ENCODE assay signal across 15 cellular contexts in the genomic region with DNA sequence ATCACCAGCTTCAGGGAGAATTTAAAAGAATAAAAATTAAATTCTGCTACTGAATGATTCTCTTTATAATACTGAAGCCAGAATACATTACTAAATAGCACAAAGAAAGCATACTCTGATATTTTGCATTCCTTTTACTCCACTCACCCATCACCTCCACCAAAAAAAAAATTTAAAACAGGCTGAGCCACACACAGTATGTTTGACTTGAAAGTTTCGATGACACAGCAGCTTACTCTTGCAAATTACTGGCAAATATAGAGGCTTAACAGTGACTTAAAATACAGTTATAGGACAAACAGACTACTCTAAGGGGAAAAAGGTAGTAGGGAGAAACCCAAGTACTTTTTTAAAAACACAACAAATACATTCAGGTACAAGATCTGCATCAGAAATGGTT. TPM values are rescaled to one million over a fixed set of nuclear protein-coding genes. Genes with fewer than 3 reads are reported as not detected.
A peak's percentile ranks its signal among the peaks of the same experiment; 100 is the strongest.
DNase-seq lines count a peak whose midpoint lies in the region; ATAC-seq and TF ChIP-seq lines count a peak whose summit lies in the region.
"Had no signal": no experiment of that assay in that cellular context is flagged by ENCODE, and none has a peak within 500 bp of the region (broad histone marks: within the 10 kb centered on the region; RNA-seq: fewer than 3 reads in every experiment).

No MANE protein-coding gene starts in this region.

- intact Hi-C loops in Right ventricle myocardium inferior (cut with DNase I) (no loop called here), thyroid gland (cut with DNase I) (no loop called here)

- no peak for ATAC-seq in Right ventricle myocardium inferior
- ATAC-seq: activated CD8-positive, alpha-beta T cell treated with anti-CD3 and anti-CD28 coated beads for 36 hours; Panc1 had no signal

- TF ChIP-seq CTCF in cardiac muscle cell (IDR thresholded peaks at IDR 0.05; ENCODE audit: low read depth, low read length) (no peak), fibroblast of the aortic adventitia (IDR thresholded peaks at IDR 0.05; ENCODE audit: insufficient read depth, low read length) (no peak), thyroid gland (IDR thresholded peaks at IDR 0.05) (no peak)

- H3K27ac ChIP-seq in cardiac muscle cell (peak overlapping the region; percentile 2), thyroid gland (peak overlapping the region in 2 of 3 donors; percentile 2 to 47), SJCRH30 (no peak overlapping the region)

- no peak overlapping the region for H3K4me3 ChIP-seq in cardiac muscle cell
- no peak overlapping the region for H3K4me3 ChIP-seq in fibroblast of the aortic adventitia (ENCODE audit: low read depth, low read length)
- no peak overlapping the region for H3K4me3 ChIP-seq in thyroid gland (replicated peaks in 1 of 3)
- no peak overlapping the region for H3K4me3 ChIP-seq in SJCRH30

- H3K27me3 ChIP-seq in cardiac muscle cell (no peaks in the 10 kb centered on the region), thyroid gland (no peaks in the 10 kb centered on the region), SJCRH30 (no peaks in the 10 kb centered on the region)

- no peaks in the 10 kb centered on the region for H3K9me3 ChIP-seq in cardiac muscle cell (ENCODE audit: low read depth)
- H3K9me3 ChIP-seq in thyroid gland = no peaks in the 10 kb centered on the region
- H3K9me3 ChIP-seq in SJCRH30 (replicated peaks) = no peaks in the 10 kb centered on the region

- peak in 1 of 2 donors; percentile 6 for DNase-seq in cardiac muscle cell (ENCODE audit: low read depth in 1 of 2, low spot score in 1 of 2)
- DNase-seq in Right ventricle myocardium inferior (ENCODE audit: missing footprints) = no peak
- peak; percentile 22 for DNase-seq in amniotic epithelial cell (ENCODE audit: low read depth)
- peak; percentile 40 for DNase-seq in fibroblast of the aortic adventitia (ENCODE audit: low read depth)
- DNase-seq in thyroid gland = no peak
- no peak for DNase-seq in SJCRH30
- no peak for DNase-seq in OCI-M2 (lab: John Stamatoyannopoulos, UW; ENCODE audit: unreplicated experiment)
- no peak for DNase-seq in NCI-H446 (lab: John Stamatoyannopoulos, UW)
- DNase-seq: activated CD8-positive, alpha-beta T cell treated with anti-CD3 and anti-CD28 coated beads for 36 hours; activated gamma-delta T cell treated with Interleukin-2 at 50 U/mL for 16 hours; cortex of kidney; foreskin fibroblast; NCI-H1092; NCI-H446 treated with DMSO at 0.1 percent for 48 hours had no signal

- WGBS in thyroid gland, 2 donors = 68 to 88% methylated on average over 1 of the region's 1 CpG

- H3K36me3 ChIP-seq in cardiac muscle cell (peaks cover 15% of the 10 kb centered on the region), thyroid gland (no peaks in the 10 kb centered on the region), SJCRH30 (peaks cover 15% of the 10 kb centered on the region)

- no peak for TF ChIP-seq POLR2A in thyroid gland (IDR thresholded peaks at IDR 0.05)

- H3K4me1 ChIP-seq in cardiac muscle cell (ENCODE audit: low read depth) = peaks cover 6% of the 10 kb centered on the region
- peaks cover 22 to 26% of the 10 kb centered on the region in 2 donors for H3K4me1 ChIP-seq in thyroid gland
- no peaks in the 10 kb centered on the region for H3K4me1 ChIP-seq in SJCRH30

RNA-seq across cellular contexts. Expression of a gene that starts 39.2 kb away (rescaled TPM):
- total RNA-seq in cardiac muscle cell (22.7 and 34.7 TPM in 2 replicates), Right ventricle myocardium inferior (15.3 TPM), fibroblast of the aortic adventitia (ENCODE audit: low replicate concordance) (23.3 and 29.4 TPM in 2 replicates), thyroid gland (100 to 1,000 TPM in 1 of 4 donors, 10 to 100 TPM in 3; 52.7 to 106 (median 57.7) TPM)
- polyA plus RNA-seq in cardiac muscle cell = 38.7 and 47.6 TPM in 2 replicates
- 22.2 and 24.3 TPM in 2 replicates for total RNA-seq in SJCRH30 (2014; rRNA removed; shearing (Covaris generic))

Comparison
In these comparisons a context has a peak if more than half of its experiments do, and no peak if none do; other contexts are left out.
1. DNase-seq: peak in amniotic epithelial cell (single experiment) and fibroblast of the aortic adventitia (single experiment); none in Right ventricle myocardium inferior (single experiment), thyroid gland (0 of 2), SJCRH30 (0 of 2), OCI-M2 (single experiment) and NCI-H446 (0 of 2).